24 cellular contexts compared by ENCODE assay signal in genomic region chrX:141158084-141158483, GRCh38. TPM values are rescaled to one million over a fixed set of nuclear protein-coding genes. Genes with fewer than 3 reads are reported as not detected.
"Had no signal": no experiment of that assay in that cellular context is flagged by ENCODE, and none has a peak within 500 bp of the region (broad histone marks: within the 10 kb centered on the region; RNA-seq: fewer than 3 reads in every experiment).

No MANE protein-coding gene starts in this region.

- DNase-seq: MM.1S; NCI-H1092 treated with DMSO at 0.1 percent for 48 hours; NCI-H1436; NCI-H187; NCI-H2029; NCI-H2081 treated with DMSO at 0.1 percent for 48 hours; NCI-H2171; NCI-H226; NCI-H446; NCI-H510A; NCI-H524 treated with DMSO at 0.1 percent for 48 hours; NCI-H69; NCI-H774; NK-92 treated with Interleukin-12 subunit alpha and Interleukin-12 subunit beta, amount 100 ng/mL, for 24 hours; PC-3; SHP77 had no signal

- H3K4me3 ChIP-seq: K562 had no signal

- H3K27ac ChIP-seq: HL-60, KMS-11, RWPE1 had no signal

- H3K4me1 Mint-ChIP-seq: IgD-negative memory B cell had no signal

- FAIRE-seq: HTR-8/SVneo, K562 had no signal

- H3K36me3 Mint-ChIP-seq: IgD-negative memory B cell had no signal

- H3K27ac Mint-ChIP-seq: IgD-negative memory B cell had no signal

- ATAC-seq: K562, Panc1, PC-3 had no signal

- H3K27me3 Mint-ChIP-seq: IgD-negative memory B cell had no signal

- H3K4me3 Mint-ChIP-seq: IgD-negative memory B cell had no signal

RNA-seq across cellular contexts. Expression of gene LDOC1, which starts 18.8 kb away (rescaled TPM):
- total RNA-seq: OCI-LY7 had no signal
